1 cellular context compared by ENCODE assay signal in the genomic region with DNA sequence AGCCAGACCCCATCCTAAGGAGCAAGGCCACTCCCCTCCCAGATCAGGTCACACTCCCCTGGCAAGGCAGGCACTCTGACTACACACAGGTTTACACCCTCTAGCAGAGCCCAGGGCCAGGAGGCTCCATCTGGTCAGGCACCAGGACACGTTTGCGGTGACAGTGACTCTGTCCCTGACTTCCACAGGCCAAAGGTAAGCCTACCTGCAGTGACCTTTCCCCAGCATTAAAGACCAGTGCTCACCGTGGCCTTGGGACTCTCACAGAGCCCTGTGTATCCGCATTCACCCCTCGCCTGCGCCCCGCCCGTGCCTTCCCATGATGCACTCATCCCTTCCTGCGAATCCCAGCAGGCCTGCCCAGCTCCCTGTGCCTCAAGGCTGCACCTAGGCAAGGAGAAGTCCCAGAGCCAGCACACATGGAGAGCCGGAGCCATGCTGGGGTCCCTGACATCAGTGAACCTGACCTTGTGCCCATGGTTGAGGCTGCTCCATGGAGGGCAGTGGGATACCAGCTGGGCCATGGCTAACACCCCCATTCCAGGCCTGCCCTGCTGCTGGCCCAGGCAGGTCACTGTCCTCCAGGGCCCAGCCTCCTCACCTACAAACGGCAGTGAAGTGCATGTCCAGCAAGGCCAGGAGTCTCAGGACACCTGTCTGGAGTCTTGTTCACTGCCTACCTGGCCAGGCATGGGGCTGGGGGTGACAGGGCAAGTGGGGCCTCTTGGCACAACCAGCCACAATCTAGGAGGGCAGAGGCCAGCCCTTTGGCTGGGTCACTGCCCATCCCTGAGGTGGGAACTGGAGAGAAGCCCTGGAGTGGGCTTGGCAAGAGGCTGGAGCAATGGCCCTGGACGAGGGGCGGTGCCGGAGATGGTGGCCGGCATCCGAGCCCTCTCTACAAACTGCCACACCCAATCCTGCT.
A peak's percentile ranks its signal among the peaks of the same experiment; 100 is the strongest.
TF ChIP-seq lines count a peak whose summit lies in the region.

No MANE protein-coding gene starts in this region.

TF ChIP-seq in HepG2, 621 proteins besides CTCF, POLR2A, EP300 and RAD21 (continued from another document and continues in another):
- TF ChIP-seq, protein P1, sequence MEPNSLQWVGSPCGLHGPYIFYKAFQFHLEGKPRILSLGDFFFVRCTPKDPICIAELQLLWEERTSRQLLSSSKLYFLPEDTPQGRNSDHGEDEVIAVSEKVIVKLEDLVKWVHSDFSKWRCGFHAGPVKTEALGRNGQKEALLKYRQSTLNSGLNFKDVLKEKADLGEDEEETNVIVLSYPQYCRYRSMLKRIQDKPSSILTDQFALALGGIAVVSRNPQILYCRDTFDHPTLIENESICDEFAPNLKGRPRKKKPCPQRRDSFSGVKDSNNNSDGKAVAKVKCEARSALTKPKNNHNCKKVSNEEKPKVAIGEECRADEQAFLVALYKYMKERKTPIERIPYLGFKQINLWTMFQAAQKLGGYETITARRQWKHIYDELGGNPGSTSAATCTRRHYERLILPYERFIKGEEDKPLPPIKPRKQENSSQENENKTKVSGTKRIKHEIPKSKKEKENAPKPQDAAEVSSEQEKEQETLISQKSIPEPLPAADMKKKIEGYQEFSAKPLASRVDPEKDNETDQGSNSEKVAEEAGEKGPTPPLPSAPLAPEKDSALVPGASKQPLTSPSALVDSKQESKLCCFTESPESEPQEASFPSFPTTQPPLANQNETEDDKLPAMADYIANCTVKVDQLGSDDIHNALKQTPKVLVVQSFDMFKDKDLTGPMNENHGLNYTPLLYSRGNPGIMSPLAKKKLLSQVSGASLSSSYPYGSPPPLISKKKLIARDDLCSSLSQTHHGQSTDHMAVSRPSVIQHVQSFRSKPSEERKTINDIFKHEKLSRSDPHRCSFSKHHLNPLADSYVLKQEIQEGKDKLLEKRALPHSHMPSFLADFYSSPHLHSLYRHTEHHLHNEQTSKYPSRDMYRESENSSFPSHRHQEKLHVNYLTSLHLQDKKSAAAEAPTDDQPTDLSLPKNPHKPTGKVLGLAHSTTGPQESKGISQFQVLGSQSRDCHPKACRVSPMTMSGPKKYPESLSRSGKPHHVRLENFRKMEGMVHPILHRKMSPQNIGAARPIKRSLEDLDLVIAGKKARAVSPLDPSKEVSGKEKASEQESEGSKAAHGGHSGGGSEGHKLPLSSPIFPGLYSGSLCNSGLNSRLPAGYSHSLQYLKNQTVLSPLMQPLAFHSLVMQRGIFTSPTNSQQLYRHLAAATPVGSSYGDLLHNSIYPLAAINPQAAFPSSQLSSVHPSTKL (CRISPR knock-in tag; IDR thresholded peaks at IDR 0.05) = peak; percentile 60
- TF ChIP-seq ZFX (CRISPR knock-in tag; IDR thresholded peaks at IDR 0.05; ENCODE audit: low read depth) (peak; percentile 96), ATM (IDR thresholded peaks at IDR 0.05; ENCODE audit: borderline replicate concordance) (no peak), TBL1XR1 (IDR thresholded peaks at IDR 0.05; ENCODE audit: borderline replicate concordance, low read length, partially characterized antibody) (no peak), AKAP8 (CRISPR knock-in tag; IDR thresholded peaks at IDR 0.05) (no peak), HES4 (CRISPR knock-in tag; IDR thresholded peaks at IDR 0.05; ENCODE audit: borderline replicate concordance) (0 out of 2 replicates have a peak, but pooled peaks have one; percentile 54), TEAD2 (CRISPR knock-in tag; IDR thresholded peaks at IDR 0.05) (peak; percentile 64; the same call in 1 of the 2 replicates), ZNF260 (CRISPR knock-in tag; IDR thresholded peaks at IDR 0.05; ENCODE audit: borderline replicate concordance, low read depth) (no peak), ZNF569 (CRISPR knock-in tag; IDR thresholded peaks at IDR 0.05; ENCODE audit: borderline replicate concordance) (no peak), CBX1 (IDR thresholded peaks at IDR 0.05; ENCODE audit: low read depth) (no peak), XRCC5 (optimal IDR thresholded peaks at IDR 0.05; ENCODE audit: low read length) (no peak), ZNF790 (CRISPR knock-in tag; IDR thresholded peaks at IDR 0.05; ENCODE audit: borderline replicate concordance) (no peak), ZNF883 (CRISPR knock-in tag; IDR thresholded peaks at IDR 0.05; ENCODE audit: not compliant biosample characterization) (no peak), ZNF282 (IDR thresholded peaks at IDR 0.05; ENCODE audit: partially characterized antibody) (no peak), ZKSCAN1 (IDR thresholded peaks at IDR 0.05; ENCODE audit: low read length) (no peak), CHD4 (IDR thresholded peaks at IDR 0.05; ENCODE audit: borderline replicate concordance, low read length) (no peak), ZNF264 (CRISPR knock-in tag; IDR thresholded peaks at IDR 0.05) (no peak), ZNF256 (CRISPR knock-in tag; conservative IDR thresholded peaks at IDR 0.05) (no peak), ZNF205 (CRISPR knock-in tag; IDR thresholded peaks at IDR 0.05) (peak; percentile 52; the same call in 1 of the 2 replicates), THAP11 (CRISPR knock-in tag; IDR thresholded peaks at IDR 0.05) (peak; percentile 61; the same call in 1 of the 2 replicates), SOX6 (IDR thresholded peaks at IDR 0.05) (no peak), SOX6 (CRISPR knock-in tag; IDR thresholded peaks at IDR 0.05) (peak; percentile 49; the same call in 1 of the 2 replicates), REL (CRISPR knock-in tag; conservative IDR thresholded peaks at IDR 0.05) (no peak), ZNF564 (CRISPR knock-in tag; IDR thresholded peaks at IDR 0.05) (0 out of 2 replicates have a peak, but pooled peaks have one; percentile 51), ZNF460 (CRISPR knock-in tag; IDR thresholded peaks at IDR 0.05; ENCODE audit: borderline replicate concordance) (no peak), NFKBIZ (CRISPR knock-in tag; IDR thresholded peaks at IDR 0.05) (no peak), ISL2 (CRISPR knock-in tag; IDR thresholded peaks at IDR 0.05) (no peak), JARID2 (CRISPR knock-in tag; IDR thresholded peaks at IDR 0.05; ENCODE audit: insufficient replicate concordance) (no peak)
- TF ChIP-seq, protein P2, sequence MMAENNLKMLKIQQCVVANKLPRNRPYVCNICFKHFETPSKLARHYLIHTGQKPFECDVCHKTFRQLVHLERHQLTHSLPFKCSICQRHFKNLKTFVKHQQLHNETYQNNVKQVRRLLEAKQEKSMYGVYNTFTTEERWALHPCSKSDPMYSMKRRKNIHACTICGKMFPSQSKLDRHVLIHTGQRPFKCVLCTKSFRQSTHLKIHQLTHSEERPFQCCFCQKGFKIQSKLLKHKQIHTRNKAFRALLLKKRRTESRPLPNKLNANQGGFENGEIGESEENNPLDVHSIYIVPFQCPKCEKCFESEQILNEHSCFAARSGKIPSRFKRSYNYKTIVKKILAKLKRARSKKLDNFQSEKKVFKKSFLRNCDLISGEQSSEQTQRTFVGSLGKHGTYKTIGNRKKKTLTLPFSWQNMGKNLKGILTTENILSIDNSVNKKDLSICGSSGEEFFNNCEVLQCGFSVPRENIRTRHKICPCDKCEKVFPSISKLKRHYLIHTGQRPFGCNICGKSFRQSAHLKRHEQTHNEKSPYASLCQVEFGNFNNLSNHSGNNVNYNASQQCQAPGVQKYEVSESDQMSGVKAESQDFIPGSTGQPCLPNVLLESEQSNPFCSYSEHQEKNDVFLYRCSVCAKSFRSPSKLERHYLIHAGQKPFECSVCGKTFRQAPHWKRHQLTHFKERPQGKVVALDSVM (CRISPR knock-in tag; IDR thresholded peaks at IDR 0.05) = no peak; the same call in 1 of the 2 replicates
- TF ChIP-seq, protein P3, sequence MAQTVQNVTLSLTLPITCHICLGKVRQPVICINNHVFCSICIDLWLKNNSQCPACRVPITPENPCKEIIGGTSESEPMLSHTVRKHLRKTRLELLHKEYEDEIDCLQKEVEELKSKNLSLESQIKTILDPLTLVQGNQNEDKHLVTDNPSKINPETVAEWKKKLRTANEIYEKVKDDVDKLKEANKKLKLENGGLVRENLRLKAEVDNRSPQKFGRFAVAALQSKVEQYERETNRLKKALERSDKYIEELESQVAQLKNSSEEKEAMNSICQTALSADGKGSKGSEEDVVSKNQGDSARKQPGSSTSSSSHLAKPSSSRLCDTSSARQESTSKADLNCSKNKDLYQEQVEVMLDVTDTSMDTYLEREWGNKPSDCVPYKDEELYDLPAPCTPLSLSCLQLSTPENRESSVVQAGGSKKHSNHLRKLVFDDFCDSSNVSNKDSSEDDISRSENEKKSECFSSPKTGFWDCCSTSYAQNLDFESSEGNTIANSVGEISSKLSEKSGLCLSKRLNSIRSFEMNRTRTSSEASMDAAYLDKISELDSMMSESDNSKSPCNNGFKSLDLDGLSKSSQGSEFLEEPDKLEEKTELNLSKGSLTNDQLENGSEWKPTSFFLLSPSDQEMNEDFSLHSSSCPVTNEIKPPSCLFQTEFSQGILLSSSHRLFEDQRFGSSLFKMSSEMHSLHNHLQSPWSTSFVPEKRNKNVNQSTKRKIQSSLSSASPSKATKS (CRISPR knock-in tag; IDR thresholded peaks at IDR 0.05) = no peak
- TF ChIP-seq, protein P4, sequence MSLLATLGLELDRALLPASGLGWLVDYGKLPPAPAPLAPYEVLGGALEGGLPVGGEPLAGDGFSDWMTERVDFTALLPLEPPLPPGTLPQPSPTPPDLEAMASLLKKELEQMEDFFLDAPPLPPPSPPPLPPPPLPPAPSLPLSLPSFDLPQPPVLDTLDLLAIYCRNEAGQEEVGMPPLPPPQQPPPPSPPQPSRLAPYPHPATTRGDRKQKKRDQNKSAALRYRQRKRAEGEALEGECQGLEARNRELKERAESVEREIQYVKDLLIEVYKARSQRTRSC (CRISPR knock-in tag; IDR thresholded peaks at IDR 0.05; ENCODE audit: low read depth) = no peak
- TF ChIP-seq, protein P5, sequence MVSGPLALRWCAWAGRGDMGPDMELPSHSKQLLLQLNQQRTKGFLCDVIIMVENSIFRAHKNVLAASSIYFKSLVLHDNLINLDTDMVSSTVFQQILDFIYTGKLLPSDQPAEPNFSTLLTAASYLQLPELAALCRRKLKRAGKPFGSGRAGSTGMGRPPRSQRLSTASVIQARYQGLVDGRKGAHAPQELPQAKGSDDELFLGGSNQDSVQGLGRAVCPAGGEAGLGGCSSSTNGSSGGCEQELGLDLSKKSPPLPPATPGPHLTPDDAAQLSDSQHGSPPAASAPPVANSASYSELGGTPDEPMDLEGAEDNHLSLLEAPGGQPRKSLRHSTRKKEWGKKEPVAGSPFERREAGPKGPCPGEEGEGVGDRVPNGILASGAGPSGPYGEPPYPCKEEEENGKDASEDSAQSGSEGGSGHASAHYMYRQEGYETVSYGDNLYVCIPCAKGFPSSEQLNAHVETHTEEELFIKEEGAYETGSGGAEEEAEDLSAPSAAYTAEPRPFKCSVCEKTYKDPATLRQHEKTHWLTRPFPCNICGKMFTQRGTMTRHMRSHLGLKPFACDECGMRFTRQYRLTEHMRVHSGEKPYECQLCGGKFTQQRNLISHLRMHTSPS (CRISPR knock-in tag; IDR thresholded peaks at IDR 0.05; ENCODE audit: low read depth) = peak; percentile 21; the same call in 1 of the 2 replicates
- TF ChIP-seq, protein P6, sequence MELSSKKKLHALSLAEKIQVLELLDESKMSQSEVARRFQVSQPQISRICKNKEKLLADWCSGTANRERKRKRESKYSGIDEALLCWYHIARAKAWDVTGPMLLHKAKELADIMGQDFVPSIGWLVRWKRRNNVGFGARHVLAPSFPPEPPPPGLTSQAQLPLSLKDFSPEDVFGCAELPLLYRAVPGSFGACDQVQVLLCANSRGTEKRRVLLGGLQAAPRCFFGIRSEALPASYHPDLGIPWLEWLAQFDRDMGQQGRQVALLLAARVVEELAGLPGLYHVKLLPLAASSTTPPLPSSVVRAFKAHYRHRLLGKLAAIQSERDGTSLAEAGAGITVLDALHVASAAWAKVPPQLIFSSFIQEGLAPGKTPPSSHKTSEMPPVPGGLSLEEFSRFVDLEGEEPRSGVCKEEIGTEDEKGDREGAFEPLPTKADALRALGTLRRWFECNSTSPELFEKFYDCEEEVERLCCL (CRISPR knock-in tag; IDR thresholded peaks at IDR 0.05; ENCODE audit: borderline replicate concordance) = no peak
- TF ChIP-seq, protein P7, sequence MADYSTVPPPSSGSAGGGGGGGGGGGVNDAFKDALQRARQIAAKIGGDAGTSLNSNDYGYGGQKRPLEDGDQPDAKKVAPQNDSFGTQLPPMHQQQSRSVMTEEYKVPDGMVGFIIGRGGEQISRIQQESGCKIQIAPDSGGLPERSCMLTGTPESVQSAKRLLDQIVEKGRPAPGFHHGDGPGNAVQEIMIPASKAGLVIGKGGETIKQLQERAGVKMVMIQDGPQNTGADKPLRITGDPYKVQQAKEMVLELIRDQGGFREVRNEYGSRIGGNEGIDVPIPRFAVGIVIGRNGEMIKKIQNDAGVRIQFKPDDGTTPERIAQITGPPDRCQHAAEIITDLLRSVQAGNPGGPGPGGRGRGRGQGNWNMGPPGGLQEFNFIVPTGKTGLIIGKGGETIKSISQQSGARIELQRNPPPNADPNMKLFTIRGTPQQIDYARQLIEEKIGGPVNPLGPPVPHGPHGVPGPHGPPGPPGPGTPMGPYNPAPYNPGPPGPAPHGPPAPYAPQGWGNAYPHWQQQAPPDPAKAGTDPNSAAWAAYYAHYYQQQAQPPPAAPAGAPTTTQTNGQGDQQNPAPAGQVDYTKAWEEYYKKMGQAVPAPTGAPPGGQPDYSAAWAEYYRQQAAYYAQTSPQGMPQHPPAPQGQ (CRISPR knock-in tag; IDR thresholded peaks at IDR 0.05; ENCODE audit: borderline replicate concordance) = 0 out of 2 replicates have a peak, but pooled peaks have one; percentile 74
- TF ChIP-seq, protein P8, sequence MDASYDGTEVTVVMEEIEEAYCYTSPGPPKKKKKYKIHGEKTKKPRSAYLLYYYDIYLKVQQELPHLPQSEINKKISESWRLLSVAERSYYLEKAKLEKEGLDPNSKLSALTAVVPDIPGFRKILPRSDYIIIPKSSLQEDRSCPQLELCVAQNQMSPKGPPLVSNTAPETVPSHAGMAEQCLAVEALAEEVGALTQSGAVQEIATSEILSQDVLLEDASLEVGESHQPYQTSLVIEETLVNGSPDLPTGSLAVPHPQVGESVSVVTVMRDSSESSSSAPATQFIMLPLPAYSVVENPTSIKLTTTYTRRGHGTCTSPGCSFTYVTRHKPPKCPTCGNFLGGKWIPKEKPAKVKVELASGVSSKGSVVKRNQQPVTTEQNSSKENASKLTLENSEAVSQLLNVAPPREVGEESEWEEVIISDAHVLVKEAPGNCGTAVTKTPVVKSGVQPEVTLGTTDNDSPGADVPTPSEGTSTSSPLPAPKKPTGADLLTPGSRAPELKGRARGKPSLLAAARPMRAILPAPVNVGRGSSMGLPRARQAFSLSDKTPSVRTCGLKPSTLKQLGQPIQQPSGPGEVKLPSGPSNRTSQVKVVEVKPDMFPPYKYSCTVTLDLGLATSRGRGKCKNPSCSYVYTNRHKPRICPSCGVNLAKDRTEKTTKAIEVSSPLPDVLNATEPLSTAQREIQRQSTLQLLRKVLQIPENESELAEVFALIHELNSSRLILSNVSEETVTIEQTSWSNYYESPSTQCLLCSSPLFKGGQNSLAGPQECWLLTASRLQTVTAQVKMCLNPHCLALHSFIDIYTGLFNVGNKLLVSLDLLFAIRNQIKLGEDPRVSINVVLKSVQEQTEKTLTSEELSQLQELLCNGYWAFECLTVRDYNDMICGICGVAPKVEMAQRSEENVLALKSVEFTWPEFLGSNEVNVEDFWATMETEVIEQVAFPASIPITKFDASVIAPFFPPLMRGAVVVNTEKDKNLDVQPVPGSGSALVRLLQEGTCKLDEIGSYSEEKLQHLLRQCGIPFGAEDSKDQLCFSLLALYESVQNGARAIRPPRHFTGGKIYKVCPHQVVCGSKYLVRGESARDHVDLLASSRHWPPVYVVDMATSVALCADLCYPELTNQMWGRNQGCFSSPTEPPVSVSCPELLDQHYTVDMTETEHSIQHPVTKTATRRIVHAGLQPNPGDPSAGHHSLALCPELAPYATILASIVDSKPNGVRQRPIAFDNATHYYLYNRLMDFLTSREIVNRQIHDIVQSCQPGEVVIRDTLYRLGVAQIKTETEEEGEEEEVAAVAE (CRISPR knock-in tag; IDR thresholded peaks at IDR 0.05; ENCODE audit: borderline replicate concordance) = no peak
- TF ChIP-seq, protein P9, sequence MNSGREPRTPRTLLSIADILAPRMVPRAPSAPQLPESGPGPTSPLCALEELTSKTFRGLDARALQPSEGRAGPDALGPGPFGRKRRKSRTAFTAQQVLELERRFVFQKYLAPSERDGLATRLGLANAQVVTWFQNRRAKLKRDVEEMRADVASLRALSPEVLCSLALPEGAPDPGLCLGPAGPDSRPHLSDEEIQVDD (CRISPR knock-in tag; IDR thresholded peaks at IDR 0.05; ENCODE audit: borderline replicate concordance) = no peak
